Comparison of ENCODE assay signal across 18 cellular contexts in genomic region chr4:106806158-106806797, GRCh38.
"Had no signal": no experiment of that assay in that cellular context is flagged by ENCODE, and none has a peak within 500 bp of the region (broad histone marks: within the 10 kb centered on the region; RNA-seq: fewer than 3 reads in every experiment).

No MANE protein-coding gene starts in this region.

- H3K27me3 ChIP-seq: tibial nerve, vagina had no signal

- H3K4me1 ChIP-seq: tibial nerve, vagina had no signal

- H3K36me3 Mint-ChIP-seq: activated CD4-positive, alpha-beta memory T cell treated with anti-CD3 and anti-CD28 coated beads for 36 hours; activated CD8-positive, alpha-beta memory T cell treated with anti-CD3 and anti-CD28 coated beads, Interleukin-2, amount 10 ng/mL, durations not matched to agents 7 days and 5 days had no signal

- H3K36me3 ChIP-seq: tibial nerve, vagina, WERI-Rb-1 had no signal

- H3K27ac Mint-ChIP-seq: activated CD4-positive, alpha-beta memory T cell treated with anti-CD3 and anti-CD28 coated beads for 36 hours; activated CD8-positive, alpha-beta memory T cell treated with anti-CD3 and anti-CD28 coated beads, Interleukin-2, amount 10 ng/mL, durations not matched to agents 7 days and 5 days; nephron had no signal

- H3K9me3 ChIP-seq: tibial nerve, vagina had no signal

- H3K4me1 Mint-ChIP-seq: activated CD8-positive, alpha-beta memory T cell treated with anti-CD3 and anti-CD28 coated beads, Interleukin-2, amount 10 ng/mL, durations not matched to agents 7 days and 5 days; nephron had no signal

- ATAC-seq: activated CD8-positive, alpha-beta memory T cell treated with anti-CD3 and anti-CD28 coated beads, Interleukin-2, amount 10 ng/mL, durations not matched to agents 7 days and 5 days had no signal

- H3K27ac ChIP-seq: coronary artery, tibial nerve, vagina, WERI-Rb-1 had no signal

- H3K9me3 Mint-ChIP-seq: activated CD4-positive, alpha-beta memory T cell treated with anti-CD3 and anti-CD28 coated beads for 36 hours; nephron had no signal

- H3K4me3 Mint-ChIP-seq: activated CD4-positive, alpha-beta memory T cell treated with anti-CD3 and anti-CD28 coated beads for 36 hours; activated CD8-positive, alpha-beta memory T cell treated with anti-CD3 and anti-CD28 coated beads, Interleukin-2, amount 10 ng/mL, durations not matched to agents 7 days and 5 days; nephron had no signal

- H3K27me3 Mint-ChIP-seq: activated CD4-positive, alpha-beta memory T cell treated with anti-CD3 and anti-CD28 coated beads for 36 hours; activated CD8-positive, alpha-beta memory T cell treated with anti-CD3 and anti-CD28 coated beads, Interleukin-2, amount 10 ng/mL, durations not matched to agents 7 days and 5 days had no signal

- DNase-seq: activated CD4-positive, alpha-beta memory T cell treated with anti-CD3 and anti-CD28 coated beads for 36 hours; activated CD8-positive, alpha-beta memory T cell treated with anti-CD3 and anti-CD28 coated beads, Interleukin-2, amount 10 ng/mL, durations not matched to agents 7 days and 5 days; activated naive CD4-positive, alpha-beta T cell treated with anti-CD3 and anti-CD28 coated beads, Interleukin-2, amount 50 U/mL, for 16 hours; activated T-cell treated with anti-CD3 and anti-CD28 coated beads, Interleukin-2, amount 50 U/mL, for 1 hour; central memory CD4-positive, alpha-beta T cell; foreskin fibroblast; glutamatergic neuron; hypothalamus; occipital lobe; stimulated activated CD4-positive, alpha-beta T cell treated with anti-CD3 and anti-CD28 coated beads, Interleukin-15, amount 100 ng/mL, for 24 hours; stimulated activated CD4-positive, alpha-beta T cell treated with anti-CD3 and anti-CD28 coated beads, Interleukin-4, amount 100 ng/mL, for 24 hours; stimulated activated naive CD4-positive, alpha-beta T cell; substantia nigra; WERI-Rb-1 had no signal

- H3K4me3 ChIP-seq: coronary artery, tibial nerve, vagina had no signal
